ENCODE assay signal across 1 cellular context in genomic region chr17:58082870-58083490, GRCh38.
TF ChIP-seq lines count a peak whose summit lies in the region.

Gene DYNLL2 (plus strand): TSS chr17:58083419. CDS start chr17:58087091, 3,672 bp downstream.

TF ChIP-seq in HEK293, 187 proteins besides CTCF, POLR2A, EP300 and RAD21 (continued from another document):
- TF ChIP-seq PATZ1 (tag by site-specific recombination; IDR thresholded peaks at IDR 0.05) = peak; percentile 78
- no peak for TF ChIP-seq ZNF560 (tag by site-specific recombination; IDR thresholded peaks at IDR 0.05; ENCODE audit: borderline replicate concordance)
- no peak for TF ChIP-seq ZNF660 (tag by site-specific recombination; IDR thresholded peaks at IDR 0.05)
- no peak for TF ChIP-seq ZNF510 (tag by site-specific recombination; IDR thresholded peaks at IDR 0.05; ENCODE audit: insufficient replicate concordance)
- TF ChIP-seq ZNF426 (tag by site-specific recombination; IDR thresholded peaks at IDR 0.05) = no peak
- TF ChIP-seq ZNF707 (tag by site-specific recombination; IDR thresholded peaks at IDR 0.05) = no peak
- TF ChIP-seq ZBTB26 (tag by site-specific recombination; optimal IDR thresholded peaks at IDR 0.05) = no peak
- no peak for TF ChIP-seq ZSCAN4 (tag by site-specific recombination; IDR thresholded peaks at IDR 0.05)
- no peak for TF ChIP-seq ZNF626 (tag by site-specific recombination; IDR thresholded peaks at IDR 0.05)
- no peak for TF ChIP-seq KLF7 (tag by site-specific recombination; IDR thresholded peaks at IDR 0.05; ENCODE audit: borderline replicate concordance)
- TF ChIP-seq ZNF157 (tag by site-specific recombination; IDR thresholded peaks at IDR 0.05) = no peak
- no peak for TF ChIP-seq SCRT1 (tag by site-specific recombination; IDR thresholded peaks at IDR 0.05; ENCODE audit: borderline replicate concordance)
- TF ChIP-seq ZNF121 (tag by site-specific recombination; IDR thresholded peaks at IDR 0.05) = no peak
- peak; percentile 14; the same call in 1 of the 2 replicates for TF ChIP-seq KLF9 (tag by site-specific recombination; IDR thresholded peaks at IDR 0.05; ENCODE audit: low read depth)
- TF ChIP-seq ZFP37 (tag by site-specific recombination; IDR thresholded peaks at IDR 0.05) = no peak
- no peak for TF ChIP-seq ZNF621 (tag by site-specific recombination; IDR thresholded peaks at IDR 0.05)
- TF ChIP-seq ZNF76 (tag by site-specific recombination; IDR thresholded peaks at IDR 0.05; ENCODE audit: borderline replicate concordance, low read depth) = no peak
- no peak for TF ChIP-seq ZNF704 (tag by site-specific recombination; IDR thresholded peaks at IDR 0.05)
- TF ChIP-seq AEBP2 (tag by site-specific recombination; IDR thresholded peaks at IDR 0.05; ENCODE audit: borderline replicate concordance) = no peak
- no peak for TF ChIP-seq ZNF184 (tag by site-specific recombination; IDR thresholded peaks at IDR 0.05)
- TF ChIP-seq PRDM10 (tag by site-specific recombination; IDR thresholded peaks at IDR 0.05) = peak; percentile 17; the same call in 1 of the 2 replicates
- no peak for TF ChIP-seq ZNF623 (tag by site-specific recombination; IDR thresholded peaks at IDR 0.05)
- TF ChIP-seq TSHZ1 (tag by site-specific recombination; IDR thresholded peaks at IDR 0.05; ENCODE audit: borderline replicate concordance) = no peak
- TF ChIP-seq ZNF488 (tag by site-specific recombination; IDR thresholded peaks at IDR 0.05) = no peak
- TF ChIP-seq ZNF701 (tag by site-specific recombination; IDR thresholded peaks at IDR 0.05) = no peak
- TF ChIP-seq ZNF266 (tag by site-specific recombination; IDR thresholded peaks at IDR 0.05; ENCODE audit: low read depth) = no peak
- no peak for TF ChIP-seq ZNF513 (tag by site-specific recombination; IDR thresholded peaks at IDR 0.05)
- peak; percentile 47; the same call in 1 of the 2 replicates for TF ChIP-seq SP7 (tag by site-specific recombination; IDR thresholded peaks at IDR 0.05)
- peak; percentile 83; the same call in 1 of the 2 replicates for TF ChIP-seq KLF17 (tag by site-specific recombination; IDR thresholded peaks at IDR 0.05)
- TF ChIP-seq GFI1B (tag by site-specific recombination; IDR thresholded peaks at IDR 0.05) = no peak
- no peak for TF ChIP-seq ZNF211 (tag by site-specific recombination; IDR thresholded peaks at IDR 0.05; ENCODE audit: low read depth)
- TF ChIP-seq ZNF624 (tag by site-specific recombination; IDR thresholded peaks at IDR 0.05) = no peak
- no peak for TF ChIP-seq ZNF24 (tag by site-specific recombination; IDR thresholded peaks at IDR 0.05)
- TF ChIP-seq ZNF341 (tag by site-specific recombination; IDR thresholded peaks at IDR 0.05; ENCODE audit: low read depth) = peak; percentile 47; the same call in 1 of the 2 replicates
- TF ChIP-seq TCF7L2 (IDR thresholded peaks at IDR 0.05; ENCODE audit: borderline replicate concordance, low read depth, low read length) = no peak
- no peak for TF ChIP-seq GLI4 (tag by site-specific recombination; IDR thresholded peaks at IDR 0.05)
- TF ChIP-seq ZNF48 (tag by site-specific recombination; IDR thresholded peaks at IDR 0.05) = no peak
- TF ChIP-seq ZNF521 (tag by site-specific recombination; IDR thresholded peaks at IDR 0.05) = no peak
TF ChIP-seq in HEK293: peak in this region for 20.
